In the genomic region with DNA sequence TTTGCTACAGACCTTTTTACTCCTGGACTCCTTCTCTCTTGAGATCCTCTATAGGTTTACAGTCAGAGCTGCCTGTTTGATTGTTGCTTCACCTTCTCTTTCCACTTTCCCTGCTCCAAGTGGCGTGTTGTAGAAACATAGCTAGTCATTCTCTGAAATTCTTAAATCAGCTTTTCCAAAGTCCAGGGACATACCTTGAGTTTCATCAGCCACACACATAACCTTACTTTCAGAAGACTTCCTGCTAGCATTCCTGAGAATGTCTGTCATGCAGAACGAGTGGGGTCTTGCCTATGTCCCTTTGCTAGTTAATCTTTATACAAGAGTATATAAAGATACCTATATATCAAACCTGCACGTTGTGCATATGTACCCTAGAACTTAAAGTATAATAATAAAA, we compare ENCODE assay signal across 24 cellular contexts.
"Had no signal": no experiment of that assay in that cellular context is flagged by ENCODE, and none has a peak within 500 bp of the region (broad histone marks: within the 10 kb centered on the region; RNA-seq: fewer than 3 reads in every experiment).

No MANE protein-coding gene starts in this region.

- H3K4me3 Mint-ChIP-seq: activated CD4-positive, alpha-beta memory T cell treated with anti-CD3 and anti-CD28 coated beads for 36 hours; activated naive CD4-positive, alpha-beta T cell treated with anti-CD3 and anti-CD28 coated beads, Interleukin-2, amount 10 ng/mL, durations not matched to agents 7 days and 5 days; nephron; T-helper 17 cell had no signal

- H3K27me3 Mint-ChIP-seq: activated CD4-positive, alpha-beta memory T cell treated with anti-CD3 and anti-CD28 coated beads for 36 hours; activated naive CD4-positive, alpha-beta T cell treated with anti-CD3 and anti-CD28 coated beads, Interleukin-2, amount 10 ng/mL, durations not matched to agents 7 days and 5 days; T-helper 17 cell had no signal

- H3K4me3 ChIP-seq: esophagus muscularis mucosa, gastrocnemius medialis, ovary, prostate gland, right atrium auricular region, spleen, testis, vagina had no signal

- H3K27ac ChIP-seq: esophagus muscularis mucosa, gastrocnemius medialis, neutrophil, ovary, prostate gland, right atrium auricular region, spleen, testis, vagina had no signal

- H3K9me3 ChIP-seq: esophagus muscularis mucosa, gastrocnemius medialis, neutrophil, ovary, prostate gland, right atrium auricular region, spleen, testis, vagina had no signal

- H3K9me3 Mint-ChIP-seq: activated naive CD4-positive, alpha-beta T cell treated with anti-CD3 and anti-CD28 coated beads, Interleukin-2, amount 10 ng/mL, durations not matched to agents 7 days and 5 days; nephron had no signal

- H3K36me3 ChIP-seq: esophagus muscularis mucosa, gastrocnemius medialis, neutrophil, ovary, prostate gland, right atrium auricular region, spleen, vagina had no signal

- H3K4me1 ChIP-seq: esophagus muscularis mucosa, prostate gland, right atrium auricular region, spleen, testis, vagina had no signal

- ATAC-seq: gastrocnemius medialis, left ventricle myocardium superior, T-helper 17 cell had no signal

- DNase-seq: activated CD4-positive, alpha-beta memory T cell treated with anti-CD3 and anti-CD28 coated beads for 36 hours; activated CD4-positive, alpha-beta T cell treated with anti-CD3 and anti-CD28 coated beads for 4 hours; activated CD4-positive, CD25-positive, alpha-beta regulatory T cell; activated effector memory CD4-positive, alpha-beta T cell treated with anti-CD3 and anti-CD28 coated beads, Interleukin-2, amount 50 U/mL, for 16 hours; activated naive CD4-positive, alpha-beta T cell treated with anti-CD3 and anti-CD28 coated beads, Interleukin-2, amount 10 ng/mL, durations not matched to agents 7 days and 5 days; activated T-cell treated with anti-CD3 and anti-CD28 coated beads for 4 hours; amygdala; gastrocnemius medialis; head of caudate nucleus; islet precursor cell; left ventricle myocardium superior; ovary; spleen; stimulated activated CD4-positive, alpha-beta T cell treated with anti-CD3 and anti-CD28 coated beads, Interleukin-4, amount 100 ng/mL, for 1 hour; stimulated activated naive CD4-positive, alpha-beta T cell; T-helper 17 cell; testis had no signal

- H3K36me3 Mint-ChIP-seq: activated CD4-positive, alpha-beta memory T cell treated with anti-CD3 and anti-CD28 coated beads for 36 hours; activated naive CD4-positive, alpha-beta T cell treated with anti-CD3 and anti-CD28 coated beads, Interleukin-2, amount 10 ng/mL, durations not matched to agents 7 days and 5 days had no signal

- H3K4me1 Mint-ChIP-seq: activated naive CD4-positive, alpha-beta T cell treated with anti-CD3 and anti-CD28 coated beads, Interleukin-2, amount 10 ng/mL, durations not matched to agents 7 days and 5 days; T-helper 17 cell had no signal

- H3K27me3 ChIP-seq: esophagus muscularis mucosa, gastrocnemius medialis, neutrophil, ovary, right atrium auricular region, spleen, testis, vagina had no signal

- FAIRE-seq: endometrium had no signal

- H3K27ac Mint-ChIP-seq: activated CD4-positive, alpha-beta memory T cell treated with anti-CD3 and anti-CD28 coated beads for 36 hours; activated naive CD4-positive, alpha-beta T cell treated with anti-CD3 and anti-CD28 coated beads, Interleukin-2, amount 10 ng/mL, durations not matched to agents 7 days and 5 days; T-helper 17 cell had no signal
